Comparison of ENCODE assay signal across 23 cellular contexts in the genomic region with DNA sequence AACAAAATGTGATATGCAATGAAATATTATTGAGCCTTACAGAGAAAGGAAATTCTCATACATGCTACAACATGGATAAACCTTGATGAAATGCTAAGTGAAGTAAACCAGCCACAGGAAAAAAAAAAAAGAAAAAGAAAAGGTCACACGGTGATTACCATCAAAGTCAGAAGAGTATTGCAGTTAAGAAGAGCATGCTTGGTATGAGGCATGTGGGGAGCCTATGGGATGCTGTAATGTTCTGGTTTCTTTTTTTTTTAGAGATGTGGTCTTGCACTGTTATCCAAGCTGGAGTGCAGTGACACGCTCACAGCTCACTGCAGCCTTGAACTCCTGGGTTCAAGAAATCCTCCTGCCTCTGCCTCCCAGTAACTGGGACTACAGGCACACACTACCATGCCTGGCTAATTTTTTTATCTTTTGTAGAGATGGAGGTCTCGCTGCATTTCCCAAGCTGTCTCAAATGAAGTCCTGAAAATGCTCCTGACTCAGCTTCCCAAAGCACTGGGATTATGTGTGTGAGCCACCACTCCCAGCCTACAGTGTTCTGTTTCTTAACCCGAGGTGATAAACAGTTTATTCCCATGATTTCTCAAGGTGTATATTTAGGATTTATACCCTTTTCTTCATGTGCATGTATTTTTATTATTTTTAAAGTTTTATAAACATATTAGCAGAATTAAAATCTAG.
DNase-seq lines count a peak whose midpoint lies in the region; TF ChIP-seq lines count a peak whose summit lies in the region.
"Had no signal": no experiment of that assay in that cellular context is flagged by ENCODE, and none has a peak within 500 bp of the region (broad histone marks: within the 10 kb centered on the region; RNA-seq: fewer than 3 reads in every experiment).

No MANE protein-coding gene starts in this region.

- no peak for TF ChIP-seq POLR2A in uterus (IDR thresholded peaks at IDR 0.05)

- intact Hi-C loops in uterus (cut with DNase I; ENCODE audit: low total_unique reads): no loop called here

- H3K27me3 ChIP-seq in uterus: no peaks in the 10 kb centered on the region
- H3K27me3 ChIP-seq: BLaER1 had no signal

- H3K9me3 ChIP-seq in uterus: no peaks in the 10 kb centered on the region
- H3K9me3 ChIP-seq: BLaER1 had no signal

- TF ChIP-seq CTCF in choroid plexus epithelial cell (conservative IDR thresholded peaks at IDR 0.05; ENCODE audit: low read depth, low read length) (no peak), fibroblast of villous mesenchyme (IDR thresholded peaks at IDR 0.05; ENCODE audit: insufficient read depth, low read depth, low read length) (no peak), uterus (IDR thresholded peaks at IDR 0.05) (no peak)

- no peak overlapping the region for H3K27ac ChIP-seq in uterus
- H3K27ac ChIP-seq: BLaER1, SK-N-MC had no signal

- H3K4me3 ChIP-seq in choroid plexus epithelial cell (ENCODE audit: low read depth, low read length): no peak overlapping the region
- H3K4me3 ChIP-seq in fibroblast of villous mesenchyme (ENCODE audit: low read depth, low read length): no peak overlapping the region
- H3K4me3 ChIP-seq in uterus: no peak overlapping the region
- H3K4me3 ChIP-seq: BLaER1, GM12878, GM23338, K562, SK-N-MC had no signal

- peak; percentile 45 for DNase-seq in NCI-H2171 treated with DMSO at 0.1 percent for 48 hours (lab: John Stamatoyannopoulos, UW)
- DNase-seq in NCI-H2171 (lab: John Stamatoyannopoulos, UW): no peak
- peak; percentile 70 for DNase-seq in choroid plexus epithelial cell (ENCODE audit: low read depth)
- DNase-seq in fibroblast of villous mesenchyme (ENCODE audit: low read depth): peak; percentile 74
- DNase-seq in hypothalamus (lab: John Stamatoyannopoulos, UW): no peak
- no peak for DNase-seq in uterus
- DNase-seq in activated CD4-positive, alpha-beta T cell treated with anti-CD3 and anti-CD28 coated beads for 48 hours: no peak
- no peak for DNase-seq in T1000 (lab: John Stamatoyannopoulos, UW)
- DNase-seq: 8988T; Calu3; CD8-positive, alpha-beta T cell; EL; HCEC 1CT; NCI-H1436 treated with DMSO at 0.1 percent for 48 hours; NCI-H2029 treated with DMSO at 0.1 percent for 48 hours; NCI-H510A; NCI-H774; Right ventricle myocardium superior had no signal

- H3K36me3 ChIP-seq in uterus: no peaks in the 10 kb centered on the region
- H3K36me3 ChIP-seq: BLaER1 had no signal

- H3K4me1 ChIP-seq in uterus: no peaks in the 10 kb centered on the region

Comparison
In these comparisons a context has a peak if more than half of its experiments do, and no peak if none do; other contexts are left out.
1. DNase-seq: peak in NCI-H2171 treated with DMSO at 0.1 percent for 48 hours (single experiment), choroid plexus epithelial cell (single experiment) and fibroblast of villous mesenchyme (single experiment); none in NCI-H2171 (single experiment), hypothalamus (0 of 51), uterus (0 of 2), activated CD4-positive, alpha-beta T cell treated with anti-CD3 and anti-CD28 coated beads for 48 hours (single experiment) and T1000 (single experiment).